ENCODE assay signal across 18 cellular contexts in genomic region chr12:64497484-64497883, GRCh38. TPM values are rescaled to one million over a fixed set of nuclear protein-coding genes. Genes with fewer than 3 reads are reported as not detected.
DNase-seq lines count a peak whose midpoint lies in the region; ATAC-seq and TF ChIP-seq lines count a peak whose summit lies in the region.
"Had no signal": no experiment of that assay in that cellular context is flagged by ENCODE, and none has a peak within 500 bp of the region (broad histone marks: within the 10 kb centered on the region; RNA-seq: fewer than 3 reads in every experiment).

No MANE protein-coding gene starts in this region.

- H3K36me3 ChIP-seq in heart right ventricle: peaks cover 0 to 100% (median 42%) of the 10 kb centered on the region in 9 donors

- no peak for DNase-seq in activated CD4-positive, alpha-beta T cell treated with anti-CD3 and anti-CD28 coated beads for 36 hours
- no peak for DNase-seq in activated CD4-positive, alpha-beta T cell treated with anti-CD3 and anti-CD28 coated beads for 1 hour
- DNase-seq in activated T-cell treated with anti-CD3 and anti-CD28 coated beads, Interleukin-2, amount 50 U/mL, for 72 hours: no peak
- no peak for DNase-seq in activated T-cell treated with anti-CD3 and anti-CD28 coated beads, Interleukin-2, amount 50 U/mL, for 1 hour
- DNase-seq in anterior cingulate cortex (lab: John Stamatoyannopoulos, UW) (no peak), COLO829 (ENCODE audit: low spot score) (no peak), heart right ventricle (no peak)
- DNase-seq: 8988T; ACHN; BE2C; C1 segment of cervical spinal cord; CD4-positive, alpha-beta T cell; DMS153; DMS79 treated with DMSO at 0.1 percent for 48 hours; H9; IMR-90 had no signal

- peak; percentile 39 for ATAC-seq in activated CD4-positive, alpha-beta T cell treated with anti-CD3 and anti-CD28 coated beads for 36 hours
- ATAC-seq in activated T-cell treated with anti-CD3 and anti-CD28 coated beads, Interleukin-2, amount 50 U/mL, for 72 hours (replicated peaks in 1 of 2): peak in 1 of 2 donors; percentile 65
- peak; percentile 67 for ATAC-seq in activated T-helper 17 cell treated with anti-CD3 and anti-CD28 coated beads, Interleukin-2, amount 50 U/mL, for 72 hours (replicated peaks)
- no peak for ATAC-seq in heart right ventricle
- ATAC-seq: GM12878 had no signal

- peaks cover 0 to 11% (median 0%) of the 10 kb centered on the region in 9 donors for H3K4me1 ChIP-seq in heart right ventricle

- no peak overlapping the region for H3K4me3 ChIP-seq in heart right ventricle
- H3K4me3 ChIP-seq: GM12878 had no signal

- H3K27ac ChIP-seq in heart right ventricle: no peak overlapping the region

- no peaks in the 10 kb centered on the region for H3K27me3 ChIP-seq in heart right ventricle
- H3K27me3 ChIP-seq: BE2C had no signal

- H3K4me3 Mint-ChIP-seq in activated CD4-positive, alpha-beta T cell treated with anti-CD3 and anti-CD28 coated beads for 36 hours: no peak overlapping the region
- peak overlapping the region; percentile 32 to 52 for H3K4me3 Mint-ChIP-seq in activated T-cell treated with anti-CD3 and anti-CD28 coated beads, Interleukin-2, amount 50 U/mL, for 72 hours
- H3K4me3 Mint-ChIP-seq in activated T-helper 17 cell treated with anti-CD3 and anti-CD28 coated beads, Interleukin-2, amount 50 U/mL, for 72 hours: no peak overlapping the region
- H3K4me3 Mint-ChIP-seq: CD4-positive, alpha-beta T cell; H9 had no signal

- H3K27ac Mint-ChIP-seq in activated CD4-positive, alpha-beta T cell treated with anti-CD3 and anti-CD28 coated beads for 36 hours: peak overlapping the region; percentile 47
- H3K27ac Mint-ChIP-seq in activated T-cell treated with anti-CD3 and anti-CD28 coated beads, Interleukin-2, amount 50 U/mL, for 72 hours: peak overlapping the region; percentile 93
- peak overlapping the region; percentile 69 for H3K27ac Mint-ChIP-seq in activated T-helper 17 cell treated with anti-CD3 and anti-CD28 coated beads, Interleukin-2, amount 50 U/mL, for 72 hours
- H3K27ac Mint-ChIP-seq: CD4-positive, alpha-beta T cell; H9 had no signal

- intact Hi-C loops in activated CD4-positive, alpha-beta T cell treated with anti-CD3 and anti-CD28 coated beads for 36 hours (cut with DNase I, micrococcal nuclease): loop anchor here in 1 of 2 experiments (5.0 kb wide), 1 partner anchor 205 kb away; no protein-coding TSS in a partner anchor
- intact Hi-C loops in heart right ventricle (cut with DNase I): no loop called here

- no peaks in the 10 kb centered on the region for H3K9me3 ChIP-seq in heart right ventricle
- H3K9me3 ChIP-seq: BE2C had no signal

- no peaks in the 10 kb centered on the region for H3K27me3 Mint-ChIP-seq in activated CD4-positive, alpha-beta T cell treated with anti-CD3 and anti-CD28 coated beads for 36 hours
- H3K27me3 Mint-ChIP-seq in activated T-cell treated with anti-CD3 and anti-CD28 coated beads, Interleukin-2, amount 50 U/mL, for 72 hours (ENCODE audit: low read depth): no peaks in the 10 kb centered on the region
- no peaks in the 10 kb centered on the region for H3K27me3 Mint-ChIP-seq in activated T-helper 17 cell treated with anti-CD3 and anti-CD28 coated beads, Interleukin-2, amount 50 U/mL, for 72 hours
- H3K27me3 Mint-ChIP-seq: CD4-positive, alpha-beta T cell had no signal

- H3K4me1 Mint-ChIP-seq in activated CD4-positive, alpha-beta T cell treated with anti-CD3 and anti-CD28 coated beads for 36 hours: peaks cover 17% of the 10 kb centered on the region
- H3K4me1 Mint-ChIP-seq in activated T-cell treated with anti-CD3 and anti-CD28 coated beads, Interleukin-2, amount 50 U/mL, for 72 hours (ENCODE audit: low read depth): peaks cover 28% of the 10 kb centered on the region
- H3K4me1 Mint-ChIP-seq in activated T-helper 17 cell treated with anti-CD3 and anti-CD28 coated beads, Interleukin-2, amount 50 U/mL, for 72 hours: peaks cover 6% of the 10 kb centered on the region
- H3K4me1 Mint-ChIP-seq: H9 had no signal

- no peaks in the 10 kb centered on the region for H3K9me3 Mint-ChIP-seq in activated CD4-positive, alpha-beta T cell treated with anti-CD3 and anti-CD28 coated beads for 36 hours (ENCODE audit: low read depth)
- no peaks in the 10 kb centered on the region for H3K9me3 Mint-ChIP-seq in activated T-cell treated with anti-CD3 and anti-CD28 coated beads, Interleukin-2, amount 50 U/mL, for 72 hours
- H3K9me3 Mint-ChIP-seq in activated T-helper 17 cell treated with anti-CD3 and anti-CD28 coated beads, Interleukin-2, amount 50 U/mL, for 72 hours: no peaks in the 10 kb centered on the region
- H3K9me3 Mint-ChIP-seq: CD4-positive, alpha-beta T cell; H9 had no signal

- WGBS in heart right ventricle, 2 donors: 95 to 98% methylated on average over 1 of the region's 1 CpG

- CTCF ChIA-PET in activated CD4-positive, alpha-beta T cell treated with anti-CD3 and anti-CD28 coated beads for 36 hours (lab: Charles Lee): no interaction called here

- POLR2A ChIA-PET in activated CD4-positive, alpha-beta T cell treated with anti-CD3 and anti-CD28 coated beads for 36 hours (lab: Charles Lee): no interaction called here

- peaks cover 26% of the 10 kb centered on the region for H3K36me3 Mint-ChIP-seq in activated CD4-positive, alpha-beta T cell treated with anti-CD3 and anti-CD28 coated beads for 36 hours (ENCODE audit: low read depth)
- H3K36me3 Mint-ChIP-seq in activated T-cell treated with anti-CD3 and anti-CD28 coated beads, Interleukin-2, amount 50 U/mL, for 72 hours (ENCODE audit: insufficient read depth in 2 of 2): peaks cover 5 to 31% of the 10 kb centered on the region in 2 donors
- peaks cover 97% of the 10 kb centered on the region for H3K36me3 Mint-ChIP-seq in activated T-helper 17 cell treated with anti-CD3 and anti-CD28 coated beads, Interleukin-2, amount 50 U/mL, for 72 hours (ENCODE audit: low read depth)

- TF ChIP-seq CTCF in heart right ventricle (IDR thresholded peaks at IDR 0.05): no peak

RNA-seq across cellular contexts. Expression of gene TBK1, which starts 45.6 kb away (rescaled TPM):
- 10 to 100 TPM; 14.0 to 15.4 TPM for total RNA-seq in activated CD4-positive, alpha-beta T cell treated with anti-CD3 and anti-CD28 coated beads for 36 hours
- 10 to 100 TPM; 20.6 to 23.9 TPM for total RNA-seq in activated T-cell treated with anti-CD3 and anti-CD28 coated beads, Interleukin-2, amount 50 U/mL, for 72 hours
- total RNA-seq in activated T-helper 17 cell treated with anti-CD3 and anti-CD28 coated beads, Interleukin-2, amount 50 U/mL, for 72 hours: 10 to 100 TPM; 36.7 to 37.1 TPM
- total RNA-seq in heart right ventricle: 10 to 100 TPM in 9 of 10 donors, 1 to 10 TPM in 1; 9.0 to 15.1 (median 10.5) TPM
- polyA plus RNA-seq in heart right ventricle: 1 to 10 TPM; 8.2 to 9.7 TPM

Comparison
In these comparisons a context has a peak if more than half of its experiments do, and no peak if none do; other contexts are left out.
1. ATAC-seq: peak in activated CD4-positive, alpha-beta T cell treated with anti-CD3 and anti-CD28 coated beads for 36 hours (single experiment) and activated T-helper 17 cell treated with anti-CD3 and anti-CD28 coated beads, Interleukin-2, amount 50 U/mL, for 72 hours (single experiment); none in heart right ventricle (0 of 8).
2. H3K4me3 Mint-ChIP-seq: peak in activated T-cell treated with anti-CD3 and anti-CD28 coated beads, Interleukin-2, amount 50 U/mL, for 72 hours (2 of 2); none in activated CD4-positive, alpha-beta T cell treated with anti-CD3 and anti-CD28 coated beads for 36 hours (single experiment) and activated T-helper 17 cell treated with anti-CD3 and anti-CD28 coated beads, Interleukin-2, amount 50 U/mL, for 72 hours (single experiment).
3. Peak in every context shown above with its lines, with median percentiles within 50 percentile points of each other: H3K27ac Mint-ChIP-seq.